Comparison of ENCODE assay signal across 8 cellular contexts in the genomic region with DNA sequence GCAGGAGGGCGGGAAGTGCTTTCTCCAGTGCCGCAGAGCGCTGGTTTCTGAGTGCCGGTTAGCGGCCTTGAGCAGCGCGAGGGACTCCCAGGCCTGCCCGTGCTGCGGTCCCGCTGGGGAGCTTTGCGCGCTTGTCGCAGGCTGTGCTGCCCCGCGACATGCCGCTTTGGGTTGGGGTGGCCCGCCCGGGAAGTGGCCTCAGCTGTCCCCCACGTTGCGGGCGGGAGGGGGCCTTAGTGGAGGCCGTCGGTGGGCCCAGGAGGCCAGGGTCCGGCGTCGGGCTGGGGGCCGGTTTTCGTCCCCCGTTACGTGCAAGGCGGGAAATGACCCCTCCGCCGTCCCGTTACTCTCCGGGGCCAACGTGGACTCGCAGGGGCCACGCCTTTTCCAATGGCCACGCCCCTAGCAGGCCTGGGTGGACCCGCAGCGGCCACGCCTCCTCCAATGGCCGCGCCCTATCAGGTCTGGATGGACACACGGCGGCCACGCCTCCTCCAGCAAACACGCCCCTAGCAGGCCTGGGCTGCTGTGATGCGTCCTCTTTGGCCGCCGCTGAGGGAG. TPM values are rescaled to one million over a fixed set of nuclear protein-coding genes. Genes with fewer than 3 reads are reported as not detected.
DNase-seq lines count a peak whose midpoint lies in the region; ATAC-seq and TF ChIP-seq lines count a peak whose summit lies in the region.

No MANE protein-coding gene starts in this region.

- H3K36me3 ChIP-seq in RWPE2 (ENCODE audit: low read depth) = 0 out of 2 replicates have a peak, but pooled peaks cover 11% of the 10 kb centered on the region

- no peaks in the 10 kb centered on the region for H3K27me3 ChIP-seq in RWPE2 (ENCODE audit: insufficient read depth, poor library complexity, severe bottlenecking)

- H3K4me1 Mint-ChIP-seq in IgD-negative memory B cell (peaks cover 9 to 12% (median 10%) of the 10 kb centered on the region in 3 donors), nephron (peaks cover 38% of the 10 kb centered on the region)

- TF ChIP-seq CTCF in RWPE2 (IDR thresholded peaks at IDR 0.05; ENCODE audit: poor library complexity, severe bottlenecking) (no peak), fibroblast of the aortic adventitia (IDR thresholded peaks at IDR 0.05; ENCODE audit: insufficient read depth, low read length) (no peak), nephron (IDR thresholded peaks at IDR 0.05; ENCODE audit: unreplicated experiment in 3 of 3) (no peak)

- H3K9me3 ChIP-seq in RWPE2 (ENCODE audit: severe bottlenecking) = peaks cover 15% of the 10 kb centered on the region

- H3K27me3 Mint-ChIP-seq in IgD-negative memory B cell (peaks cover 2% of the 10 kb centered on the region), nephron (ENCODE audit: low read depth) (peaks cover 7% of the 10 kb centered on the region)

- H3K4me3 Mint-ChIP-seq in IgD-negative memory B cell (peak overlapping the region; percentile 92 to 99 (median 96)), nephron (peak overlapping the region; percentile 92 to 95 (median 92))

- DNase-seq in DMS53 (lab: John Stamatoyannopoulos, UW) (peak; percentile 99), RWPE2 (ENCODE audit: low spot score) (peak; percentile 95), activated gamma-delta T cell (lab: John Stamatoyannopoulos, UW) (peak; percentile 71), fibroblast of the aortic adventitia (ENCODE audit: low read depth) (peak; percentile 92)
- DNase-seq in stimulated activated naive CD8-positive, alpha-beta T cell treated with anti-CD3 and anti-CD28 coated beads, Interleukin-15, Interleukin-2, amounts not matched to agents 100 U/mL and 50 U/mL, for 24 hours = peak; percentile 96

- H3K4me1 ChIP-seq in RWPE2 (ENCODE audit: insufficient read depth, poor library complexity, severe bottlenecking) = no peaks in the 10 kb centered on the region

- peak overlapping the region; percentile 80 for H3K27ac ChIP-seq in RWPE2 (ENCODE audit: poor library complexity, severe bottlenecking)

- H3K27ac Mint-ChIP-seq in IgD-negative memory B cell (peak overlapping the region; percentile 94 to 99 (median 97)), nephron (peak overlapping the region; percentile 98 to 100 (median 99))

- ATAC-seq in GM21576 (IDR thresholded peaks at IDR 0.05; ENCODE audit: unreplicated experiment) (peak; percentile 60), RWPE2 (ENCODE audit: low read depth) (peak; percentile 69)
- ATAC-seq in stimulated activated naive CD8-positive, alpha-beta T cell treated with anti-CD3 and anti-CD28 coated beads, Interleukin-15, Interleukin-2, amounts not matched to agents 100 U/mL and 50 U/mL, for 24 hours = peak; percentile 61

- H3K4me3 ChIP-seq in RWPE2 (ENCODE audit: severe bottlenecking) (peak overlapping the region; percentile 64), fibroblast of the aortic adventitia (ENCODE audit: low read depth, low read length) (peak overlapping the region; percentile 93)

- H3K9me3 Mint-ChIP-seq in IgD-negative memory B cell (peaks cover 2 to 6% (median 5%) of the 10 kb centered on the region in 3 donors), nephron (peaks cover 16% of the 10 kb centered on the region)

- peaks cover 7% of the 10 kb centered on the region for H3K36me3 Mint-ChIP-seq in IgD-negative memory B cell
- peaks cover 24% of the 10 kb centered on the region for H3K36me3 Mint-ChIP-seq in nephron (ENCODE audit: low read depth)

RNA-seq across cellular contexts. Expression of a gene that starts 1.0 kb away (rescaled TPM):
- 29.4 TPM for polyA plus RNA-seq in IgD-negative memory B cell
- 13.5 and 35.3 TPM in 2 replicates for total RNA-seq in fibroblast of the aortic adventitia (ENCODE audit: low replicate concordance)

RNA-seq across cellular contexts. Expression of a gene that starts 43.8 kb away (rescaled TPM):
- 7.1 TPM for polyA plus RNA-seq in IgD-negative memory B cell
- 3.6 and 7.8 TPM in 2 replicates for total RNA-seq in fibroblast of the aortic adventitia (ENCODE audit: low replicate concordance)

RNA-seq across cellular contexts. Expression of a gene that starts 44.0 kb away (rescaled TPM):
- polyA plus RNA-seq in IgD-negative memory B cell = 18.3 TPM
- 16.9 and 24.9 TPM in 2 replicates for total RNA-seq in fibroblast of the aortic adventitia (ENCODE audit: low replicate concordance)

Comparison
In these comparisons a context has a peak if more than half of its experiments do, and no peak if none do; other contexts are left out.
1. Peak in every context shown above with its lines: DNase-seq, ATAC-seq, H3K4me3 ChIP-seq and H3K27ac ChIP-seq.